Comparison of ENCODE assay signal across 1 cellular context in the genomic region with DNA sequence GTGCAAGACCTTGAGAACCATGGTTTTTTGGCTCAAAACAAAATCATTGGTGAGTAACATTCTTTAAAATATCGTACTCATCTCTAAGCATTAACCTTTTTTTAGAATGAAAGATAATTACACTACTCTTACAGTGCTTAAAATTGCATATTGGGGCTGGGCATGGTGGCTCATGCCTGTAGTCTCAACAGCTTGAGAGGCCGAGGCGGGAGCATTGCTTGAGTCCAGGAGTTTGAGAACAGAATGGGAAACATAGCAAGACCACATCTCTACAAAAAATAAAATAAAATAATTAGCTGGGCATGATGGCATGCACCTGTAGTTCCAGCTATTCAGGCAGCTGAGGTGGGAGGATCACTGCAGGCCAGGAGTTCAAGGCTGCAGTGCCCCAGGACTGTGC.
TF ChIP-seq lines count a peak whose summit lies in the region.

No MANE protein-coding gene starts in this region.

TF ChIP-seq in HepG2, 621 proteins besides CTCF, POLR2A, EP300 and RAD21 (continued from another document):
- TF ChIP-seq ZNF207 (IDR thresholded peaks at IDR 0.05; ENCODE audit: borderline replicate concordance): no peak
- TF ChIP-seq ZNF839 (CRISPR knock-in tag; IDR thresholded peaks at IDR 0.05; ENCODE audit: borderline replicate concordance): no peak
- TF ChIP-seq ARNT (IDR thresholded peaks at IDR 0.05): no peak
